ENCODE assay signal across 29 cellular contexts in the genomic region with DNA sequence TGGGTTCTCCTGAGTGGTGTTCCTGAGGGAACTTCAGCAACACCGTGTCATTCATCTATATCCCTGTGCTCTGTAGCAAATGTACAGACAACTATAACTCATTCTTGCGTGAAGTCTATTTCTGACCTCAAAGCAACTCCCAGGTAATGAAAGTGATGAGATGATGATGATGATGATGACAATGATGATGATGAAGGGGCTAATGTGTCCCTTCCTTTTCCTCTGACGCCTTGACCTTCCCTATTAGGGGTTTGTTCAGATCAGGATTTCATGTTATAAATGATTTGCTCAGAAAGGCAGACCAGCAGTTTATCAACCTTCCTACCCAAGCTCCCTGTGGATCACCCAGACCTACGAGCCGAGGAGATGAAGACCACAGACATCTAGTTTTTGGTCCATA.
"Had no signal": no experiment of that assay in that cellular context is flagged by ENCODE, and none has a peak within 500 bp of the region (broad histone marks: within the 10 kb centered on the region; RNA-seq: fewer than 3 reads in every experiment).

No MANE protein-coding gene starts in this region.

- H3K27me3 ChIP-seq: left lung, neural progenitor cell, right atrium auricular region, spleen, testis, tibial nerve, upper lobe of left lung had no signal

- H3K9me3 Mint-ChIP-seq: dendritic cell treated with granulocyte-macrophage colony-stimulating factor and Interleukin-4, amounts not matched to agents 40 ng/mL and 50 ng/mL, for 4 days; endodermal cell; nephron; neural progenitor cell had no signal

- H3K79me2 ChIP-seq: parathyroid adenoma had no signal

- H3K36me3 Mint-ChIP-seq: naive thymus-derived CD4-positive, alpha-beta T cell; neural progenitor cell; stimulated activated memory B cell treated with anti-CD40 and anti-IgM and Interleukin-4, amounts not matched to agents 10 μg/mL and 1 μg/mL and 100 μg/mL, for 72 hours had no signal

- H3K36me3 ChIP-seq: left lung, neural progenitor cell, right atrium auricular region, spleen, tibial nerve, upper lobe of left lung had no signal

- H3K27ac ChIP-seq: epithelial cell of prostate, foreskin keratinocyte, left lung, neural progenitor cell, parathyroid adenoma, right atrium auricular region, skin epidermis, spleen, testis, tibial nerve, upper lobe of left lung had no signal

- H2AFZ ChIP-seq: neural progenitor cell, parathyroid adenoma had no signal

- H3K9ac ChIP-seq: neural progenitor cell, parathyroid adenoma had no signal

- H3K9me3 ChIP-seq: left lung, right atrium auricular region, spleen, testis, tibial nerve, upper lobe of left lung had no signal

- H3K27ac Mint-ChIP-seq: dendritic cell treated with granulocyte-macrophage colony-stimulating factor and Interleukin-4, amounts not matched to agents 40 ng/mL and 50 ng/mL, for 4 days; endodermal cell; naive thymus-derived CD4-positive, alpha-beta T cell; nephron; neural progenitor cell; progenitor cell of endocrine pancreas; stimulated activated memory B cell treated with anti-CD40 and anti-IgM and Interleukin-4, amounts not matched to agents 10 μg/mL and 1 μg/mL and 100 μg/mL, for 72 hours had no signal

- ATAC-seq: left lung; naive thymus-derived CD4-positive, alpha-beta T cell; stimulated activated memory B cell treated with anti-CD40 and anti-IgM and Interleukin-4, amounts not matched to agents 10 μg/mL and 1 μg/mL and 100 μg/mL, for 72 hours; stimulated activated naive CD8-positive, alpha-beta T cell treated with anti-CD3 and anti-CD28 coated beads, Interleukin-15, Interleukin-2, amounts not matched to agents 100 U/mL and 50 U/mL, for 24 hours had no signal

- FAIRE-seq: colon, kidney, urothelium cell line had no signal

- H3K4me1 ChIP-seq: foreskin keratinocyte, left lung, parathyroid adenoma, spleen, testis, tibial nerve, upper lobe of left lung had no signal

- H3K4me2 ChIP-seq: neural progenitor cell had no signal

- H3K4me1 Mint-ChIP-seq: naive thymus-derived CD4-positive, alpha-beta T cell; stimulated activated memory B cell treated with anti-CD40 and anti-IgM and Interleukin-4, amounts not matched to agents 10 μg/mL and 1 μg/mL and 100 μg/mL, for 72 hours had no signal

- H3K4me3 ChIP-seq: left lung, neural progenitor cell, right atrium auricular region, skin epidermis, spleen, testis, tibial nerve, upper lobe of left lung had no signal

- H3K27me3 Mint-ChIP-seq: dendritic cell treated with granulocyte-macrophage colony-stimulating factor and Interleukin-4, amounts not matched to agents 40 ng/mL and 50 ng/mL, for 4 days; stimulated activated memory B cell treated with anti-CD40 and anti-IgM and Interleukin-4, amounts not matched to agents 10 μg/mL and 1 μg/mL and 100 μg/mL, for 72 hours had no signal

- DNase-seq: effector CD8-positive, alpha-beta T cell; endodermal cell; glutamatergic neuron; hypothalamus; kidney; left cardiac atrium; left lung; mesendoderm; midbrain; naive thymus-derived CD4-positive, alpha-beta T cell; spleen; stimulated activated CD4-positive, alpha-beta T cell treated with anti-CD3 and anti-CD28 coated beads, Interleukin-4, amount 100 ng/mL, for 4 hours; stimulated activated naive CD8-positive, alpha-beta T cell treated with anti-CD3 and anti-CD28 coated beads, Interleukin-15, Interleukin-2, amounts not matched to agents 100 U/mL and 50 U/mL, for 24 hours; substantia nigra; testis; upper lobe of left lung had no signal

- H3K4me3 Mint-ChIP-seq: dendritic cell treated with granulocyte-macrophage colony-stimulating factor and Interleukin-4, amounts not matched to agents 40 ng/mL and 50 ng/mL, for 4 days; endodermal cell; naive thymus-derived CD4-positive, alpha-beta T cell; nephron; neural progenitor cell; stimulated activated memory B cell treated with anti-CD40 and anti-IgM and Interleukin-4, amounts not matched to agents 10 μg/mL and 1 μg/mL and 100 μg/mL, for 72 hours had no signal
